In genomic region chr3:53970656-53971055, GRCh38 we compare ENCODE assay signal across 25 cellular contexts.
DNase-seq lines count a peak whose midpoint lies in the region; ATAC-seq and TF ChIP-seq lines count a peak whose summit lies in the region.
"Had no signal": no experiment of that assay in that cellular context is flagged by ENCODE, and none has a peak within 500 bp of the region (broad histone marks: within the 10 kb centered on the region; RNA-seq: fewer than 3 reads in every experiment).

No MANE protein-coding gene starts in this region.

- H3K4me1 ChIP-seq in H9 (ENCODE audit: insufficient read depth, low read length) (no peaks in the 10 kb centered on the region), foreskin keratinocyte (no peaks in the 10 kb centered on the region), neural progenitor cell (no peaks in the 10 kb centered on the region), GM23248 (ENCODE audit: insufficient read depth) (no peaks in the 10 kb centered on the region)
- H3K4me1 ChIP-seq: heart left ventricle, tibial nerve had no signal

- TF ChIP-seq CTCF in H9 (conservative IDR thresholded peaks at IDR 0.05) = no peak
- no peak for TF ChIP-seq CTCF in foreskin keratinocyte (conservative IDR thresholded peaks at IDR 0.05)
- TF ChIP-seq CTCF in neural progenitor cell (IDR thresholded peaks at IDR 0.05) = no peak

- no peak overlapping the region for H3K23ac ChIP-seq in H9 (ENCODE audit: insufficient read length, low read depth, low read length)

- no peaks in the 10 kb centered on the region for H4K20me1 ChIP-seq in H9 (ENCODE audit: control insufficient read depth, insufficient read depth, insufficient read length)
- H4K20me1 ChIP-seq in neural progenitor cell (ENCODE audit: low read depth) = no peaks in the 10 kb centered on the region
- H4K20me1 ChIP-seq in GM23248 (ENCODE audit: insufficient read depth) = no peaks in the 10 kb centered on the region

- no peaks in the 10 kb centered on the region for H3K23me2 ChIP-seq in H9 (ENCODE audit: insufficient read length, low read depth, low read length, poor library complexity, severe bottlenecking)

- peaks cover 0 to 9% (median 2%) of the 10 kb centered on the region in 3 experiments; a peak in 6 of 7 replicates for H3K36me3 Mint-ChIP-seq in H9 (ENCODE audit: insufficient read depth in 1 of 3, low read depth in 3 of 3)
- no peaks in the 10 kb centered on the region for H3K36me3 Mint-ChIP-seq in neural progenitor cell
- H3K36me3 Mint-ChIP-seq in activated naive CD4-positive, alpha-beta T cell treated with anti-CD3 and anti-CD28 coated beads for 36 hours (ENCODE audit: low read depth) = peaks cover 4% of the 10 kb centered on the region

- no peak overlapping the region for H3T11ph ChIP-seq in H9 (ENCODE audit: low read length)

- H3K36me3 ChIP-seq in neural progenitor cell = no peaks in the 10 kb centered on the region
- no peaks in the 10 kb centered on the region for H3K36me3 ChIP-seq in GM23248 (ENCODE audit: low read depth)
- H3K36me3 ChIP-seq: heart left ventricle, tibial nerve had no signal

- no peak overlapping the region for H4K8ac ChIP-seq in H9 (replicated peaks; ENCODE audit: insufficient read length, low read depth, low read length)

- H3K4me2 ChIP-seq in H9 (ENCODE audit: insufficient read depth, insufficient read length, low read length) (no peak overlapping the region), neural progenitor cell (no peak overlapping the region), GM23248 (ENCODE audit: unreplicated experiment) (no peak overlapping the region)

- peaks cover 1% of the 10 kb centered on the region for H3K27me3 Mint-ChIP-seq in H9 (ENCODE audit: low read depth)
- peaks cover 14% of the 10 kb centered on the region for H3K27me3 Mint-ChIP-seq in neural progenitor cell (ENCODE audit: insufficient read depth, low read depth)
- peaks cover 4% of the 10 kb centered on the region for H3K27me3 Mint-ChIP-seq in activated naive CD4-positive, alpha-beta T cell treated with anti-CD3 and anti-CD28 coated beads for 36 hours (ENCODE audit: low read depth)
- H3K27me3 Mint-ChIP-seq: activated CD4-positive, alpha-beta memory T cell treated with anti-CD3 and anti-CD28 coated beads, Interleukin-2, amount 10 ng/mL, durations not matched to agents 7 days and 5 days; stimulated activated naive CD8-positive, alpha-beta T cell treated with anti-CD3 and anti-CD28 coated beads, Interleukin-15, amount 100 ng/mL, for 72 hours had no signal

- H3K27ac ChIP-seq in H9 (ENCODE audit: insufficient read length, low read depth, low read length) (no peak overlapping the region), foreskin keratinocyte (no peak overlapping the region), neural progenitor cell (no peak overlapping the region), GM23248 (no peak overlapping the region)
- H3K27ac ChIP-seq: heart left ventricle, SK-N-MC, tibial nerve had no signal

- H4K91ac ChIP-seq in H9 (ENCODE audit: insufficient read length, low read depth, low read length) = no peak overlapping the region

- H3K4me1 Mint-ChIP-seq in H9 = no peaks in the 10 kb centered on the region
- peaks cover 2% of the 10 kb centered on the region for H3K4me1 Mint-ChIP-seq in neural progenitor cell
- H3K4me1 Mint-ChIP-seq in activated naive CD4-positive, alpha-beta T cell treated with anti-CD3 and anti-CD28 coated beads for 36 hours (ENCODE audit: low read depth) = no peaks in the 10 kb centered on the region
- H3K4me1 Mint-ChIP-seq: activated CD4-positive, alpha-beta memory T cell treated with anti-CD3 and anti-CD28 coated beads, Interleukin-2, amount 10 ng/mL, durations not matched to agents 7 days and 5 days; CD8-positive, alpha-beta memory T cell; stimulated activated naive CD8-positive, alpha-beta T cell treated with anti-CD3 and anti-CD28 coated beads, Interleukin-15, amount 100 ng/mL, for 72 hours had no signal

- WGBS in H9 (ENCODE audit: extremely low coverage, insufficient read length, low lambda C conversion rate) = no CpG with 5 or more reads among the region's 3 CpGs
- WGBS in GM23248 (ENCODE audit: low coverage in 1 of 2, low lambda C conversion rate in 2 of 2, missing lambda C conversion rate in 2 of 2), 2 experiments = 12 to 13% methylated on average over 3 of the region's 3 CpGs

- no peaks in the 10 kb centered on the region for H3K9me2 ChIP-seq in GM23248 (ENCODE audit: insufficient read depth)

- H2AK5ac ChIP-seq in H9 (ENCODE audit: insufficient read length, low read length) = no peak overlapping the region

- H2BK20ac ChIP-seq in H9 (ENCODE audit: low read depth, low read length, poor library complexity, severe bottlenecking) = no peak overlapping the region

- H3F3A ChIP-seq in neural progenitor cell (ENCODE audit: low read depth) (no peaks in the 10 kb centered on the region), GM23248 (ENCODE audit: insufficient read depth) (no peaks in the 10 kb centered on the region)

- H3K4me3 Mint-ChIP-seq in H9 (no peak overlapping the region), neural progenitor cell (no peak overlapping the region)
- no peak overlapping the region for H3K4me3 Mint-ChIP-seq in activated naive CD4-positive, alpha-beta T cell treated with anti-CD3 and anti-CD28 coated beads for 36 hours
- H3K4me3 Mint-ChIP-seq: activated CD4-positive, alpha-beta memory T cell treated with anti-CD3 and anti-CD28 coated beads, Interleukin-2, amount 10 ng/mL, durations not matched to agents 7 days and 5 days; CD8-positive, alpha-beta memory T cell; stimulated activated naive CD8-positive, alpha-beta T cell treated with anti-CD3 and anti-CD28 coated beads, Interleukin-15, amount 100 ng/mL, for 72 hours had no signal

- CTCF ChIA-PET in activated naive CD4-positive, alpha-beta T cell treated with anti-CD3 and anti-CD28 coated beads for 36 hours (lab: Charles Lee) = interaction anchor here (0.6 kb wide), 1 partner anchor 331 kb away, joined by 3 read pairs; no protein-coding TSS in a partner anchor

- DNase-seq in H9 (peak; percentile 35), RPMI7951 (ENCODE audit: low read depth) (peak; percentile 18), foreskin keratinocyte (peak in 1 of 2 donors; percentile 13), neural progenitor cell (ENCODE audit: low spot score) (peak; percentile 54), GM23248 (no peak)
- no peak for DNase-seq in activated naive CD4-positive, alpha-beta T cell treated with anti-CD3 and anti-CD28 coated beads for 36 hours
- DNase-seq: activated CD4-positive, alpha-beta memory T cell treated with anti-CD3 and anti-CD28 coated beads, Interleukin-2, amount 10 ng/mL, durations not matched to agents 7 days and 5 days; activated CD4-positive, CD25-positive, alpha-beta regulatory T cell; activated effector memory CD4-positive, alpha-beta T cell treated with anti-CD3 and anti-CD28 coated beads, Interleukin-2, amount 50 U/mL, for 16 hours; AML-193; CD8-positive, alpha-beta memory T cell; DMS153; heart left ventricle; islet precursor cell; NCI-H1417; NCI-H2107; NCI-H510A treated with DMSO at 0.1 percent for 48 hours; NK-92 treated with Interleukin-12 subunit alpha and Interleukin-12 subunit beta, amount 100 ng/mL, for 24 hours; stimulated activated CD4-positive, alpha-beta T cell treated with anti-CD3 and anti-CD28 coated beads, Interleukin-12 subunit alpha, Interleukin-12 subunit beta, amount 100 ng/mL, for 4 hours; stimulated activated naive CD8-positive, alpha-beta T cell treated with anti-CD3 and anti-CD28 coated beads, Interleukin-15, amount 100 ng/mL, for 72 hours had no signal

- ATAC-seq in foreskin keratinocyte = peak; percentile 28
- no peak for ATAC-seq in HG02763 (IDR thresholded peaks at IDR 0.05; ENCODE audit: unreplicated experiment)
- ATAC-seq in GM18861 (IDR thresholded peaks at IDR 0.05; ENCODE audit: unreplicated experiment) = no peak
- ATAC-seq: stimulated activated naive CD8-positive, alpha-beta T cell treated with anti-CD3 and anti-CD28 coated beads, Interleukin-15, amount 100 ng/mL, for 72 hours had no signal

- H3K4me3 ChIP-seq in neural progenitor cell (no peak overlapping the region), GM23248 (no peak overlapping the region)
- H3K4me3 ChIP-seq: heart left ventricle, lung, SK-N-MC, tibial nerve had no signal

- no peak overlapping the region for H2BK120ac ChIP-seq in H9 (ENCODE audit: low read depth, low read length, poor library complexity, severe bottlenecking)

- no peak overlapping the region for H3K4ac ChIP-seq in H9 (ENCODE audit: low read depth, low read length)

- no peak overlapping the region for H3K14ac ChIP-seq in H9 (ENCODE audit: insufficient read depth, low read length)

- H3K79me2 ChIP-seq in H9 (ENCODE audit: insufficient read depth, low read length) (no peaks in the 10 kb centered on the region), neural progenitor cell (ENCODE audit: low read depth) (no peaks in the 10 kb centered on the region), GM23248 (ENCODE audit: insufficient read depth) (no peaks in the 10 kb centered on the region)

- H3K27me3 ChIP-seq in H9 (ENCODE audit: insufficient read depth, low read length) = no peaks in the 10 kb centered on the region
- H3K27me3 ChIP-seq in foreskin keratinocyte = no peaks in the 10 kb centered on the region
- H3K27me3 ChIP-seq in neural progenitor cell = no peaks in the 10 kb centered on the region
- H3K27me3 ChIP-seq in GM23248 (replicated peaks; ENCODE audit: insufficient read depth) = no peaks in the 10 kb centered on the region
- H3K27me3 ChIP-seq: heart left ventricle, tibial nerve had no signal

- intact Hi-C loops in activated naive CD4-positive, alpha-beta T cell treated with anti-CD3 and anti-CD28 coated beads for 36 hours (cut with micrococcal nuclease) = no loop called here

- H3K79me1 ChIP-seq in H9 (ENCODE audit: insufficient read depth, low read depth, low read length, poor library complexity, severe bottlenecking) = no peaks in the 10 kb centered on the region

- in situ Hi-C loops in GM23248 (cut with MboI) = no loop called here

- H4K5ac ChIP-seq in H9 (ENCODE audit: insufficient read length, low read depth, low read length) = no peak overlapping the region

- H3K9me3 ChIP-seq in H9 (ENCODE audit: control insufficient read depth, low read depth, low read length) (no peaks in the 10 kb centered on the region), neural progenitor cell (ENCODE audit: low read depth) (no peaks in the 10 kb centered on the region), GM23248 (ENCODE audit: low read depth) (no peaks in the 10 kb centered on the region)

- no peak overlapping the region for H3K18ac ChIP-seq in H9 (ENCODE audit: insufficient read length, low read depth, low read length)

- H3K9ac ChIP-seq in H9 (ENCODE audit: extremely low read depth, insufficient read length, low read length) (no peak overlapping the region), neural progenitor cell (no peak overlapping the region), GM23248 (no peak overlapping the region)

- H3K56ac ChIP-seq in H9 (ENCODE audit: insufficient read length, low read depth, low read length) = no peak overlapping the region

- no peak overlapping the region for H2BK15ac ChIP-seq in H9 (ENCODE audit: low read depth, low read length)

- H2AFZ ChIP-seq in H9 (ENCODE audit: low read length) (no peak overlapping the region), neural progenitor cell (replicated peaks) (no peak overlapping the region), GM23248 (no peak overlapping the region)

- H2BK5ac ChIP-seq in H9 (ENCODE audit: insufficient read length, low read length) = no peak overlapping the region

- no peak overlapping the region for H3K27ac Mint-ChIP-seq in H9
- no peak overlapping the region for H3K27ac Mint-ChIP-seq in neural progenitor cell
- no peak overlapping the region for H3K27ac Mint-ChIP-seq in activated naive CD4-positive, alpha-beta T cell treated with anti-CD3 and anti-CD28 coated beads for 36 hours
- H3K27ac Mint-ChIP-seq: activated CD4-positive, alpha-beta memory T cell treated with anti-CD3 and anti-CD28 coated beads, Interleukin-2, amount 10 ng/mL, durations not matched to agents 7 days and 5 days; CD8-positive, alpha-beta memory T cell; stimulated activated naive CD8-positive, alpha-beta T cell treated with anti-CD3 and anti-CD28 coated beads, Interleukin-15, amount 100 ng/mL, for 72 hours had no signal

- H2BK12ac ChIP-seq in H9 (ENCODE audit: insufficient read length, low read depth, low read length) = no peak overlapping the region

- peaks cover 19 to 26% of the 10 kb centered on the region in 2 experiments for H3K9me3 Mint-ChIP-seq in H9
- peaks cover 19% of the 10 kb centered on the region for H3K9me3 Mint-ChIP-seq in neural progenitor cell
- H3K9me3 Mint-ChIP-seq in activated naive CD4-positive, alpha-beta T cell treated with anti-CD3 and anti-CD28 coated beads for 36 hours = peaks cover 24% of the 10 kb centered on the region

Comparison
In these comparisons a context has a peak if more than half of its experiments do, and no peak if none do; other contexts are left out.
1. DNase-seq: peak in H9 (single experiment), RPMI7951 (single experiment) and neural progenitor cell (single experiment); none in activated naive CD4-positive, alpha-beta T cell treated with anti-CD3 and anti-CD28 coated beads for 36 hours (single experiment) and GM23248 (single experiment).